Comparison of ENCODE assay signal across 8 cellular contexts in genomic region chr3:132416807-132417694, GRCh38. TPM values are rescaled to one million over a fixed set of nuclear protein-coding genes. Genes with fewer than 3 reads are reported as not detected.
DNase-seq lines count a peak whose midpoint lies in the region; ATAC-seq, FAIRE-seq and TF ChIP-seq lines count a peak whose summit lies in the region.

Gene DNAJC13, plus strand, starts transcription at chr3:132417502. Its CDS starts 17,049 bp downstream, at chr3:132434551.

- 0 to 1% (median 1%) methylated on average over 51 to 63 of the region's 63 CpGs for WGBS in small intestine, 3 donors

- peaks cover 5 to 7% of the 10 kb centered on the region in 2 donors for H3K4me1 ChIP-seq in small intestine (ENCODE audit: control insufficient read depth in 2 of 2, insufficient read depth in 1 of 2, low read depth in 1 of 2, low read length in 1 of 2)

- DNase-seq in AG08395 (ENCODE audit: low spot score) = peak; percentile 97
- peak; percentile 93 for DNase-seq in NCI-H2227 (lab: John Stamatoyannopoulos, UW; ENCODE audit: unreplicated experiment)
- DNase-seq in bronchial epithelial cell (ENCODE audit: low read depth) = peak; percentile 85
- DNase-seq in iPS-NIHi7 (ENCODE audit: extremely low spot score) = peak; percentile 90
- DNase-seq in small intestine = peak; percentile 94

- no peaks in the 10 kb centered on the region for H3K9me3 ChIP-seq in small intestine (ENCODE audit: control insufficient read depth, low read depth)

- H3K4me3 ChIP-seq in WI38 (ENCODE audit: low read depth, low read length) (peak within 1 kb of the TSS; percentile 99), bronchial epithelial cell (ENCODE audit: low read depth, low read length) (peak within 1 kb of the TSS; percentile 53), small intestine (ENCODE audit: low read depth in 1 of 2, low read length in 2 of 2) (peak within 1 kb of the TSS; percentile 64 to 91)

- peak within 1 kb of the TSS; percentile 72 to 88 for H3K27ac ChIP-seq in small intestine (ENCODE audit: low read depth in 1 of 2, low read length in 1 of 2)

- ATAC-seq in GM18909 (IDR thresholded peaks at IDR 0.05; ENCODE audit: poor library complexity, unreplicated experiment) = peak; percentile 92
- ATAC-seq in HG03159 (IDR thresholded peaks at IDR 0.05; ENCODE audit: unreplicated experiment) = peak; percentile 89

- H3K36me3 ChIP-seq in bronchial epithelial cell (ENCODE audit: control insufficient read depth, insufficient read depth, low read length) (no peaks in the 10 kb centered on the region), small intestine (ENCODE audit: control insufficient read depth in 2 of 2, insufficient read depth in 2 of 2, low read length in 2 of 2) (no peaks in the 10 kb centered on the region)

- H3K27me3 ChIP-seq in bronchial epithelial cell (ENCODE audit: control insufficient read depth, insufficient read depth, low read length) (no peaks in the 10 kb centered on the region), small intestine (ENCODE audit: control insufficient read depth in 2 of 2, insufficient read depth in 2 of 2, low read length in 2 of 2) (no peaks in the 10 kb centered on the region)

- TF ChIP-seq CTCF in WI38 (IDR thresholded peaks at IDR 0.05; ENCODE audit: low read depth, low read length) (no peak), bronchial epithelial cell (IDR thresholded peaks at IDR 0.05; ENCODE audit: insufficient read depth, low read length, severe bottlenecking) (no peak)

- no peak for FAIRE-seq in bronchial epithelial cell (lab: Jason Lieb, UNC)
- FAIRE-seq in small intestine (lab: Jason Lieb, UNC) = no peak

RNA-seq across cellular contexts. Expression of gene DNAJC13, which starts in this region (rescaled TPM):
- 34.2 and 37.8 TPM in 2 replicates for total RNA-seq in bronchial epithelial cell
- 10 to 100 TPM; 10.1 to 16.5 (median 11.9) TPM for polyA plus RNA-seq in small intestine

Comparison
In these comparisons a context has a peak if more than half of its experiments do, and no peak if none do; other contexts are left out.
1. Peak in every context shown above with its lines: DNase-seq, ATAC-seq, H3K4me3 ChIP-seq and H3K27ac ChIP-seq.